8 cellular contexts compared by ENCODE assay signal in the genomic region with DNA sequence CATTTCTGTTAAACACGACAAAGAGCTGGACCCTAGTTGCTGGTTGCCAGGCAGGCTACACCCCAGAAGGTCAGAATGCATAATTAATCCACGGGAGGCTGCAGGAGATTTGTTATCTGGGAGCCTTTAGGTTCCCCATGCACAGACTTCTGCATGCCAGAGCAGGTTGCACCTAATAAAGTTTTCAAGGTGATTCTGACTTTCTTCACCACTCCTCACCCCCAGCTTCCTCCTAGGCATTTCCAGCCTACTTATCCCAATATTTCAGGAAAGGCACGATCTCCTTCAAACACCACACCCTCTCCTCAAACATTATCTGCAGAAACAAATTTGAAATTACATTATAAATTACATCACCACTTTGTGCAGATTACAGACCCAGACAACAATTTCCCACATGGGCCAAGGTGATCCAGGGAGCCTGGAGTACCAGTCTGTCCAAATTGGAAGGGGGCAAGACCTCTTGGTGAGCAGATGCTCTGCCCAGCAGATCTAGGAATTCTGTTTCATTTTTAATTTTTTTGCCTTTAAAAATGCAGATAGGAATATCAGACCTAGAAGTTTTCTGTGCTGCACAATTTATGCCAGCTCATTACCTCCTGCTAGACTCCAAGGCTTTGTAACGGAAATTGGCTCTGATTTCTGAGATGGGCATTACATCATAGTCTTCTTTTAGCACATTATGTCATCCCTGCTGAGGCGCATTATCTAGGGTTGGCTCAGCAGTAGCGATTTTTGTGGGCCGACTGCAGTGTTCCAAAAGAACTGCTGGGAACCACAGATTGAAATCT.
DNase-seq lines count a peak whose midpoint lies in the region; ATAC-seq and TF ChIP-seq lines count a peak whose summit lies in the region.

No MANE protein-coding gene starts in this region.

- H3K27ac ChIP-seq in adrenal gland (peak overlapping the region in 2 of 5 donors; percentile 24 to 54), heart left ventricle (peak overlapping the region in 9 of 12 donors; percentile 35 to 87 (median 65))

- ATAC-seq in heart left ventricle (peak; percentile 89 to 96 (median 92)), HG02870 (IDR thresholded peaks at IDR 0.05; ENCODE audit: unreplicated experiment) (no peak), HG02840 (IDR thresholded peaks at IDR 0.05; ENCODE audit: low FRiP score, unreplicated experiment) (no peak)
- ATAC-seq in naive thymus-derived CD8-positive, alpha-beta T cell = no peak

- H3K9me3 ChIP-seq in adrenal gland (replicated peaks in 1 of 3) = no peaks in the 10 kb centered on the region
- H3K9me3 ChIP-seq in heart left ventricle = no peaks in the 10 kb centered on the region

- no peak overlapping the region for H3K27ac Mint-ChIP-seq in HFFc6
- H3K27ac Mint-ChIP-seq in naive thymus-derived CD8-positive, alpha-beta T cell = no peak overlapping the region

- H3K36me3 ChIP-seq in adrenal gland (replicated peaks in 1 of 2) = no peaks in the 10 kb centered on the region
- H3K36me3 ChIP-seq in heart left ventricle = no peaks in the 10 kb centered on the region

- WGBS in adrenal gland, 4 donors = 30 to 38% (median 33%) methylated on average over 7 of the region's 7 CpGs
- 14 to 21% (median 15%) methylated on average over 7 of the region's 7 CpGs for WGBS in heart left ventricle, 4 donors

- no peaks in the 10 kb centered on the region for H3K9me3 Mint-ChIP-seq in HFFc6
- H3K9me3 Mint-ChIP-seq in naive thymus-derived CD8-positive, alpha-beta T cell = peaks cover 0 to 2% (median 0%) of the 10 kb centered on the region in 9 donors

- H3K4me1 ChIP-seq in adrenal gland (replicated peaks in 1 of 2) (no peaks in the 10 kb centered on the region), heart left ventricle (peaks cover 0 to 29% (median 16%) of the 10 kb centered on the region in 12 donors)

- H3K4me3 ChIP-seq in adrenal gland = no peak overlapping the region
- peak overlapping the region in 1 of 12 donors; percentile 2 for H3K4me3 ChIP-seq in heart left ventricle
- no peak overlapping the region for H3K4me3 ChIP-seq in skeletal muscle cell (ENCODE audit: low read depth, low read length)

- H3K27me3 Mint-ChIP-seq in HFFc6 (ENCODE audit: insufficient read depth) = peaks cover 6% of the 10 kb centered on the region
- no peaks in the 10 kb centered on the region for H3K27me3 Mint-ChIP-seq in naive thymus-derived CD8-positive, alpha-beta T cell

- no peak for TF ChIP-seq CTCF in HFFc6 (IDR thresholded peaks at IDR 0.05)
- peak in 2 of 6 experiments; percentile 15 to 16 for TF ChIP-seq CTCF in adrenal gland (IDR thresholded peaks at IDR 0.05)
- no peak for TF ChIP-seq CTCF in heart left ventricle (IDR thresholded peaks at IDR 0.05)

- intact Hi-C loops in adrenal gland (cut with DNase I) (no loop called here), heart left ventricle (cut with DNase I) (loop anchor here in 1 of 10 donors (5.0 kb wide), 1 partner anchor 222 kb away; no protein-coding TSS in a partner anchor)

- TF ChIP-seq POLR2A in adrenal gland (IDR thresholded peaks at IDR 0.05) = no peak
- TF ChIP-seq POLR2A in heart left ventricle (IDR thresholded peaks at IDR 0.05) = no peak

- H3K4me3 Mint-ChIP-seq in HFFc6 = no peak overlapping the region
- no peak overlapping the region for H3K4me3 Mint-ChIP-seq in naive thymus-derived CD8-positive, alpha-beta T cell

- H3K27me3 ChIP-seq in adrenal gland (no peaks in the 10 kb centered on the region), heart left ventricle (no peaks in the 10 kb centered on the region)

- DNase-seq in HFFc6 = peak; percentile 76
- DNase-seq in adrenal gland = peak; percentile 42 to 79 (median 50)
- DNase-seq in heart left ventricle = peak in 4 of 5 donors; percentile 40 to 63 (median 49)
- peak; percentile 60 for DNase-seq in skeletal muscle cell (ENCODE audit: low read depth)
- no peak for DNase-seq in naive thymus-derived CD8-positive, alpha-beta T cell
- DNase-seq in mesenteric fat pad (ENCODE audit: low spot score) = no peak

- H3K4me1 Mint-ChIP-seq in HFFc6 (ENCODE audit: low read depth) = peaks cover 8% of the 10 kb centered on the region
- peaks cover 5 to 14% (median 9%) of the 10 kb centered on the region in 4 donors for H3K4me1 Mint-ChIP-seq in naive thymus-derived CD8-positive, alpha-beta T cell

- no peaks in the 10 kb centered on the region for H3K36me3 Mint-ChIP-seq in HFFc6 (ENCODE audit: low read depth)
- no peaks in the 10 kb centered on the region for H3K36me3 Mint-ChIP-seq in naive thymus-derived CD8-positive, alpha-beta T cell

- POLR2A ChIA-PET in naive thymus-derived CD8-positive, alpha-beta T cell (lab: Charles Lee) = interaction anchor here (0.6 kb wide), 1 partner anchor 566 kb away, joined by 4 read pairs; no protein-coding TSS in a partner anchor

Comparison
In these comparisons a context has a peak if more than half of its experiments do, and no peak if none do; other contexts are left out.
1. DNase-seq: peak in HFFc6 (single experiment), adrenal gland (7 of 7), heart left ventricle (4 of 5) and skeletal muscle cell (single experiment); none in naive thymus-derived CD8-positive, alpha-beta T cell (0 of 10) and mesenteric fat pad (single experiment).
2. ATAC-seq: peak in heart left ventricle (4 of 4); none in HG02870 (single experiment), naive thymus-derived CD8-positive, alpha-beta T cell (0 of 2) and HG02840 (single experiment).